Comparison of ENCODE assay signal across 17 cellular contexts in the genomic region with DNA sequence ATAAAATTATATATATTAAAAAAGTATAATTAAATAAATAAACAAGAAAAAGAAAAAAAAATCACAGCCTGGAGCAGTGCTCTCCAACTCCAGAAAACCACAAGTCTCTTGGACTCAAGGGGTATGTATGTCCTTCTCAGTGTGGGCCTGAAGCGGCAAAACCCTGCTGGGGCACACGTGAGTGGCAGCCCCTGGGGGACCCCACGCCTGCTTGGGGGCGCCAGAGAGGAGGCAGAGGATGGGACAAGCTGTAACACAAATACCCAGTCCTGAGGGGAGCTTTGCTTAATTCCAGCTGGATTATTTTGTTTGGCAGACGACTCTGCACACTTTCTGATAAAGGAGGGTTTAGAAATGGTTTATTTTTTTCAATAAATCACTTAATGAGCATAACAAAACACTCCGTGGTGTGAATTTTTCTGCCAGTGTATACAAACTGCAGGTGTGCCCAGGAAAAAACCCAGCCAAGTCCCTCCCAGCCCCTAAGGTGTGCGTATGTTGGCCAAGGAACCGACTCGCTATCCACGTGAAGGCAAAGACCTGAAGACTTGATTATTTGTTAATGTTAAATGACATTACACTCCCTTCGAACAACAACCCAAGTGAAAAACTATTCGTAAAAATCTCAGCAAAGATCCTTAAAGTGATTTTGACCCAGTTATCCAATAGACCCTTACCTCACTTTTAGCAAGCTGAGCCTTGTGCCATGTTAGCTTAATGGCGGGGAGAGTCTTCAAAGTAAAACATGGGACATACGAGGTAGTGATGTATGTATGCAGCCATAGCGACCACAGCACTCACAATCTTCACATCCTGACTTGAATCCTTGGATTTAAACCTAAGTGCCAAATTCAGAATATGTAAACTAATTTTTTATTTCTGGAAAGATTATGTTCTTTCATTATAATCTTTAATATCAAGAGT.
"Had no signal": no experiment of that assay in that cellular context is flagged by ENCODE, and none has a peak within 500 bp of the region (broad histone marks: within the 10 kb centered on the region; RNA-seq: fewer than 3 reads in every experiment).

No MANE protein-coding gene starts in this region.

- H3K9me3 ChIP-seq: ascending aorta, esophagus squamous epithelium, ovary had no signal

- H3K9me3 Mint-ChIP-seq: activated CD4-positive, alpha-beta T cell treated with anti-CD3 and anti-CD28 coated beads, Interleukin-2, amount 10 ng/mL, durations not matched to agents 7 days and 5 days; activated naive CD4-positive, alpha-beta T cell treated with anti-CD3 and anti-CD28 coated beads for 36 hours; activated T-cell treated with anti-CD3 and anti-CD28 coated beads, Interleukin-2, amount 50 U/mL, for 24 hours; dendritic cell treated with granulocyte-macrophage colony-stimulating factor and Interleukin-4, amounts not matched to agents 40 ng/mL and 50 ng/mL, for 4 days; memory B cell; stimulated activated memory B cell treated with anti-CD40 and anti-IgM and Interleukin-4, amounts not matched to agents 10 μg/mL and 1 μg/mL and 100 μg/mL, for 72 hours; T-cell had no signal

- ATAC-seq: activated CD8-positive, alpha-beta T cell treated with anti-CD3 and anti-CD28 coated beads, Interleukin-2, amount 10 ng/mL, durations not matched to agents 7 days and 5 days; naive thymus-derived CD4-positive, alpha-beta T cell; stimulated activated memory B cell treated with anti-CD40 and anti-IgM and Interleukin-4, amounts not matched to agents 10 μg/mL and 1 μg/mL and 100 μg/mL, for 72 hours; T-cell had no signal

- H3K36me3 ChIP-seq: ascending aorta, cardiac muscle cell, esophagus squamous epithelium, ovary had no signal

- H3K27me3 ChIP-seq: ascending aorta, cardiac muscle cell, esophagus squamous epithelium, ovary, spleen had no signal

- H3K4me3 ChIP-seq: ascending aorta, cardiac muscle cell, esophagus squamous epithelium, ovary, spleen had no signal

- H3K4me1 ChIP-seq: ascending aorta had no signal

- H3K27ac Mint-ChIP-seq: activated CD4-positive, alpha-beta T cell treated with anti-CD3 and anti-CD28 coated beads, Interleukin-2, amount 10 ng/mL, durations not matched to agents 7 days and 5 days; activated CD8-positive, alpha-beta T cell treated with anti-CD3 and anti-CD28 coated beads, Interleukin-2, amount 10 ng/mL, durations not matched to agents 7 days and 5 days; activated naive CD4-positive, alpha-beta T cell treated with anti-CD3 and anti-CD28 coated beads for 36 hours; activated T-cell treated with anti-CD3 and anti-CD28 coated beads, Interleukin-2, amount 50 U/mL, for 24 hours; activated T-helper 2 cell treated with anti-CD3 and anti-CD28 coated beads, Interferon-gamma antibody, Interleukin-2, Interleukin-4, amounts not matched to agents 10 μg/mL and 5 μg/mL and 100 μg/mL, durations not matched to agents 14 hours and 24 hours and 36 hours; dendritic cell treated with granulocyte-macrophage colony-stimulating factor and Interleukin-4, amounts not matched to agents 40 ng/mL and 50 ng/mL, for 4 days; memory B cell; stimulated activated memory B cell treated with anti-CD40 and anti-IgM and Interleukin-4, amounts not matched to agents 10 μg/mL and 1 μg/mL and 100 μg/mL, for 72 hours had no signal

- H3K36me3 Mint-ChIP-seq: stimulated activated memory B cell treated with anti-CD40 and anti-IgM and Interleukin-4, amounts not matched to agents 10 μg/mL and 1 μg/mL and 100 μg/mL, for 72 hours had no signal

- H3K27ac ChIP-seq: ascending aorta, cardiac muscle cell, esophagus squamous epithelium, ovary, spleen had no signal

- H3K4me3 Mint-ChIP-seq: activated CD4-positive, alpha-beta T cell treated with anti-CD3 and anti-CD28 coated beads, Interleukin-2, amount 10 ng/mL, durations not matched to agents 7 days and 5 days; activated CD8-positive, alpha-beta T cell treated with anti-CD3 and anti-CD28 coated beads, Interleukin-2, amount 10 ng/mL, durations not matched to agents 7 days and 5 days; activated naive CD4-positive, alpha-beta T cell treated with anti-CD3 and anti-CD28 coated beads for 36 hours; activated T-cell treated with anti-CD3 and anti-CD28 coated beads, Interleukin-2, amount 50 U/mL, for 24 hours; dendritic cell treated with granulocyte-macrophage colony-stimulating factor and Interleukin-4, amounts not matched to agents 40 ng/mL and 50 ng/mL, for 4 days; memory B cell; naive thymus-derived CD4-positive, alpha-beta T cell; stimulated activated memory B cell treated with anti-CD40 and anti-IgM and Interleukin-4, amounts not matched to agents 10 μg/mL and 1 μg/mL and 100 μg/mL, for 72 hours; T-cell had no signal

- DNase-seq: activated CD4-positive, alpha-beta T cell treated with anti-CD3 and anti-CD28 coated beads, Interleukin-2, amount 10 ng/mL, durations not matched to agents 7 days and 5 days; activated CD8-positive, alpha-beta T cell treated with anti-CD3 and anti-CD28 coated beads, Interleukin-2, amount 10 ng/mL, durations not matched to agents 7 days and 5 days; activated naive CD4-positive, alpha-beta T cell treated with anti-CD3 and anti-CD28 coated beads for 36 hours; activated T-cell treated with anti-CD3 and anti-CD28 coated beads, Interleukin-2, amount 50 U/mL, for 24 hours; effector CD8-positive, alpha-beta T cell; esophagus squamous epithelium; naive thymus-derived CD4-positive, alpha-beta T cell; ovary; spleen; stimulated activated CD4-positive, alpha-beta T cell treated with anti-CD3 and anti-CD28 coated beads, Interleukin-4, amount 100 ng/mL, for 4 hours; T-cell had no signal

- H3K27me3 Mint-ChIP-seq: activated CD4-positive, alpha-beta T cell treated with anti-CD3 and anti-CD28 coated beads, Interleukin-2, amount 10 ng/mL, durations not matched to agents 7 days and 5 days; activated T-cell treated with anti-CD3 and anti-CD28 coated beads, Interleukin-2, amount 50 U/mL, for 24 hours; dendritic cell treated with granulocyte-macrophage colony-stimulating factor and Interleukin-4, amounts not matched to agents 40 ng/mL and 50 ng/mL, for 4 days; memory B cell; naive thymus-derived CD4-positive, alpha-beta T cell; stimulated activated memory B cell treated with anti-CD40 and anti-IgM and Interleukin-4, amounts not matched to agents 10 μg/mL and 1 μg/mL and 100 μg/mL, for 72 hours; T-cell had no signal
